In genomic region chr1:75723989-75724471, GRCh38 we compare ENCODE assay signal across 8 cellular contexts. TPM values are rescaled to one million over a fixed set of nuclear protein-coding genes. Genes with fewer than 3 reads are reported as not detected.
DNase-seq lines count a peak whose midpoint lies in the region; ATAC-seq and TF ChIP-seq lines count a peak whose summit lies in the region.

No MANE protein-coding gene starts in this region.

- H3K9me3 ChIP-seq in tibial nerve, result no peaks in the 10 kb centered on the region

- peak overlapping the region; percentile 95 for H3K27ac Mint-ChIP-seq in activated naive CD8-positive, alpha-beta T cell

- peak overlapping the region; percentile 98 for H3K4me3 Mint-ChIP-seq in activated naive CD8-positive, alpha-beta T cell

- intact Hi-C loops in head of caudate nucleus (cut with DNase I), result loop anchor here (2.0 kb wide), 1 partner anchor 63 kb away; the partner anchor contains the start of gene RABGGTB

- H3K9me3 Mint-ChIP-seq in activated naive CD8-positive, alpha-beta T cell (ENCODE audit: low read depth), result no peaks in the 10 kb centered on the region

- peaks cover 61% of the 10 kb centered on the region for H3K4me1 Mint-ChIP-seq in activated naive CD8-positive, alpha-beta T cell (ENCODE audit: low read depth)

- DNase-seq in EL (peak; percentile 81), RPMI7951 (ENCODE audit: low read depth) (peak; percentile 79), head of caudate nucleus (peak; percentile 50 to 95 (median 85)), omental fat pad (ENCODE audit: low spot score) (peak; percentile 54), tibial nerve (ENCODE audit: low spot score in 2 of 2) (peak; percentile 53 to 62)

- TF ChIP-seq CTCF in omental fat pad (IDR thresholded peaks at IDR 0.05) (no peak), tibial nerve (IDR thresholded peaks at IDR 0.05) (no peak)

- H3K27me3 Mint-ChIP-seq in activated naive CD8-positive, alpha-beta T cell, result no peaks in the 10 kb centered on the region

- H3K4me1 ChIP-seq in tibial nerve, result peaks cover 0 to 33% (median 6%) of the 10 kb centered on the region in 4 donors

- no peaks in the 10 kb centered on the region for H3K36me3 ChIP-seq in tibial nerve

- TF ChIP-seq EP300 in Ishikawa (IDR thresholded peaks at IDR 0.05; ENCODE audit: borderline replicate concordance), result no peak
- TF ChIP-seq EP300 in tibial nerve (IDR thresholded peaks at IDR 0.05), result no peak

- TF ChIP-seq POLR2A in tibial nerve (IDR thresholded peaks at IDR 0.05), result no peak

- ATAC-seq in GM21786 (IDR thresholded peaks at IDR 0.05; ENCODE audit: unreplicated experiment), result peak; percentile 70
- peak; percentile 99 for ATAC-seq in omental fat pad (ENCODE audit: low FRiP score)

- H3K4me3 ChIP-seq in tibial nerve, result peak overlapping the region; percentile 47 to 93 (median 78)

- H3K27me3 ChIP-seq in tibial nerve, result no peaks in the 10 kb centered on the region

- H3K36me3 Mint-ChIP-seq in activated naive CD8-positive, alpha-beta T cell, result no peaks in the 10 kb centered on the region

- TF ChIP-seq RAD21 in Ishikawa (IDR thresholded peaks at IDR 0.05; ENCODE audit: low read depth), result no peak

- H3K27ac ChIP-seq in tibial nerve, result peak overlapping the region; percentile 82 to 94 (median 90)

- 1 to 3% methylated on average over 22 to 30 of the region's 30 CpGs for WGBS in tibial nerve, 2 donors

TF ChIP-seq in Ishikawa, 13 proteins besides CTCF, POLR2A, EP300 and RAD21:
- TF ChIP-seq YY1 (IDR thresholded peaks at IDR 0.05; ENCODE audit: low read depth) (no peak), MAX (IDR thresholded peaks at IDR 0.05) (peak; percentile 7; the same call in 1 of the 2 replicates), CEBPB (IDR thresholded peaks at IDR 0.05) (no peak)
TF ChIP-seq in Ishikawa: peak in this region for 1.

RNA-seq across cellular contexts. Expression of gene ACADM, which starts 0.5 kb away (rescaled TPM):
- 34.7 and 53.2 TPM in 2 replicates for total RNA-seq in RPMI7951 (2014; rRNA removed; shearing (Covaris generic))
- total RNA-seq in omental fat pad (10 to 100 TPM; 37.0 to 59.4 (median 43.9) TPM), tibial nerve (10 to 100 TPM; 22.9 to 51.1 (median 41.2) TPM)

Comparison
In these comparisons a context has a peak if more than half of its experiments do, and no peak if none do; other contexts are left out.
1. Peak in every context shown above with its lines: DNase-seq, ATAC-seq, H3K4me3 ChIP-seq and H3K27ac ChIP-seq.